17 cellular contexts compared by ENCODE assay signal in the genomic region with DNA sequence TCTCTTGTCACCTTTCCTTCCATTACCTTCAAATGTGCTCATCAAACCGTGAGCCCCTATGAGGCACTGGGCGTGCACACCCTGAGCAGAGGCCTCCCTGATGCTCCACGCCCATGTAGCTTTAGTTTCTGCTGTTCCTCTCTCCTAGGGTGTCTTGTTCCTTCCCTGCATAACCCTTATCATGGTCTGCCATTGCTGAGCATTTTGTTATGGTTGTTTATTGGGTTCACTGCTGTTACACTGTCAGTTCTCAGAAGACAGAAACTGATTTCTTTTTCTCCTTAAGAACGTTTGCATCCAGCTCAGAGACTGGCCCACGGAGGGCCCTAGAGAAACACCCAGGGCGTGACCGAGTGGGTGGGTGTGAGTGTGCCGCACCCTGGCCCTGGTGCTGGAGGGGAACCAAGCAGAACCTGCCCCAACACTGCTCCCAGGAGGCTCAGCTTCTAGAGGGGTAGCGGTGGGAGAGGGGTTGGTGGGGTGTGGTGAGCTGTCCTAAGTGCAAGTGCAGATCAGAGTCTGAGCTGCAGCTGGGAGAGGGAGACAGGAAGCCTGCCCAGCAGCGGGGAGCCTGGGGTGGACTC.
DNase-seq lines count a peak whose midpoint lies in the region; ATAC-seq, FAIRE-seq and TF ChIP-seq lines count a peak whose summit lies in the region.
"Had no signal": no experiment of that assay in that cellular context is flagged by ENCODE, and none has a peak within 500 bp of the region (broad histone marks: within the 10 kb centered on the region; RNA-seq: fewer than 3 reads in every experiment).

No MANE protein-coding gene starts in this region.

- no peak for ATAC-seq in right cardiac atrium
- peak; percentile 55 for ATAC-seq in GM12878
- peak; percentile 92 for ATAC-seq in naive B cell (ENCODE audit: low read depth in 2 of 2)
- ATAC-seq in HG02840 (IDR thresholded peaks at IDR 0.05; ENCODE audit: low FRiP score, unreplicated experiment) = no peak

- H3K36me3 ChIP-seq in GM12878 (ENCODE audit: control insufficient read depth in 2 of 2, insufficient read depth in 2 of 2, low read length in 1 of 2) = no peaks in the 10 kb centered on the region

- H3K4me1 ChIP-seq in right cardiac atrium (ENCODE audit: control insufficient read depth, insufficient read depth, low read length) (no peaks in the 10 kb centered on the region), GM12878 (ENCODE audit: control insufficient read depth, insufficient read depth, low read length) (no peaks in the 10 kb centered on the region)
- H3K4me1 ChIP-seq: Caco-2 had no signal

- H3K4me3 Mint-ChIP-seq in naive B cell = peak overlapping the region in 7 of 8 donors; percentile 6 to 83 (median 55)

- FAIRE-seq in GM12878 (lab: Jason Lieb, UNC) = no peak
- no peak for FAIRE-seq in HTR-8/SVneo (lab: Jason Lieb, UNC)
- FAIRE-seq: G401.6, H54, RCC 7860 had no signal

- H3K4me1 Mint-ChIP-seq in naive B cell = peaks cover 15 to 37% (median 15%) of the 10 kb centered on the region in 3 donors

- H3K79me2 ChIP-seq in GM12878 (ENCODE audit: control insufficient read depth, insufficient read depth, low read length) = no peaks in the 10 kb centered on the region

- POLR2A ChIA-PET in GM12878 (lab: Charles Lee) = no interaction called here

- no peaks in the 10 kb centered on the region for H3K36me3 Mint-ChIP-seq in naive B cell

- no peak for TF ChIP-seq RAD21 in GM12878 (IDR thresholded peaks at IDR 0.05; ENCODE audit: insufficient read depth, low read depth, low read length)

- no peak for TF ChIP-seq EP300 in GM12878 (IDR thresholded peaks at IDR 0.05; ENCODE audit: borderline replicate concordance in 1 of 2, control insufficient read depth in 1 of 2, low read depth in 2 of 2, low read length in 2 of 2)

- H3K9me3 ChIP-seq in right cardiac atrium (ENCODE audit: control insufficient read depth, low read length) = no peaks in the 10 kb centered on the region
- H3K9me3 ChIP-seq in GM12878 (replicated peaks; ENCODE audit: control insufficient read depth, insufficient read depth, low read length) = no peaks in the 10 kb centered on the region
- H3K9me3 ChIP-seq: Caco-2 had no signal

- SMC1A ChIA-PET in GM12878 (lab: Charles Lee; ENCODE audit: uncharacterized antibody, unreplicated experiment) = interaction anchor here (1.0 kb wide), 1 partner anchor 86 kb away, joined by 3 read pairs; no protein-coding TSS in a partner anchor

- H3K27me3 ChIP-seq in right cardiac atrium (ENCODE audit: control insufficient read depth, insufficient read depth) (no peaks in the 10 kb centered on the region), GM12878 (replicated peaks in 1 of 2; ENCODE audit: control insufficient read depth in 2 of 2, insufficient read depth in 2 of 2, low read length in 1 of 2) (no peaks in the 10 kb centered on the region)

- no peak overlapping the region for H3K9ac ChIP-seq in GM12878 (ENCODE audit: control insufficient read depth, insufficient read depth, low read length)

- no peak for TF ChIP-seq POLR2A in GM12878 (IDR thresholded peaks at IDR 0.05; ENCODE audit: low read depth, low read length)

- peak; percentile 17 for DNase-seq in cardiac septum (ENCODE audit: low spot score)
- no peak for DNase-seq in right cardiac atrium
- no peak for DNase-seq in GM12878 (ENCODE audit: low read depth, low spot score)
- DNase-seq in naive B cell = no peak
- DNase-seq in dermis blood vessel endothelial cell = no peak
- DNase-seq in NCI-H1105 (lab: John Stamatoyannopoulos, UW) = no peak
- no peak for DNase-seq in HTR-8/SVneo (ENCODE audit: insufficient read length, low spot score)
- DNase-seq: Caco-2, MV-4-11, NCI-H1436, NCI-H2029 treated with DMSO at 0.1 percent for 48 hours, NCI-H510A treated with DMSO at 0.1 percent for 48 hours, SHP77 had no signal

- H3K4me3 ChIP-seq in right cardiac atrium (ENCODE audit: low read length) (no peak overlapping the region), GM12878 (no peak overlapping the region)

- H2AFZ ChIP-seq in GM12878 (ENCODE audit: control insufficient read depth, low read depth, low read length) = no peak overlapping the region

- RAD21 ChIA-PET in GM12878 (lab: Charles Lee; ENCODE audit: unreplicated experiment) = interaction anchor here (1.6 to 2.0 kb wide), 2 partner anchors 61 to 150 kb away, joined by 3 to 7 read pairs; partner anchors contain the start of gene URI1

- BruUV-seq in GM12878 (replicated peaks; lab: Mats Ljungman, UMichigan) = no TSS peak

- H3K27ac ChIP-seq in right cardiac atrium (ENCODE audit: low read length) (no peak overlapping the region), GM12878 (ENCODE audit: control insufficient read depth, insufficient read depth) (no peak overlapping the region)

- peaks cover 2 to 9% (median 6%) of the 10 kb centered on the region in 3 donors for H3K27me3 Mint-ChIP-seq in naive B cell

- intact Hi-C loops in cardiac septum (cut with DNase I) = no loop called here
- intact Hi-C loops in right cardiac atrium (cut with DNase I) = no loop called here
- intact Hi-C loops in GM12878 (cut with micrococcal nuclease; ENCODE audit: unreplicated experiment) = no loop called here

- H4K20me1 ChIP-seq in GM12878 (ENCODE audit: control insufficient read depth, insufficient read depth) = no peaks in the 10 kb centered on the region

- WGBS in right cardiac atrium = 65% methylated on average over 10 of the region's 10 CpGs
- WGBS in GM12878 (ENCODE audit: insufficient coverage, insufficient replicate concordance, low lambda C conversion rate, missing lambda C conversion rate) = 2% methylated on average over 9 of the region's 10 CpGs

- peak overlapping the region in 5 of 6 donors; percentile 1 to 76 (median 45) for H3K27ac Mint-ChIP-seq in naive B cell

- no peaks in the 10 kb centered on the region for H3K9me3 Mint-ChIP-seq in naive B cell

- TF ChIP-seq CTCF in GM12878 (IDR thresholded peaks at IDR 0.05 in 2 of 3, conservative IDR thresholded peaks at IDR 0.05 in 1 of 3; ENCODE audit: control insufficient read depth in 2 of 3, extremely low read depth in 1 of 3, insufficient read depth in 1 of 3, low read depth in 3 of 3, low read length in 3 of 3) = no peak

- CTCF ChIA-PET in GM12878 (lab: Yijun Ruan, JAX) = interaction anchor here (1.0 kb wide), 1 partner anchor 150 kb away, joined by 3 read pairs; no protein-coding TSS in a partner anchor

- in situ Hi-C loops in GM12878 (cut with MboI) = loop anchor here (10.0 kb wide), 1 partner anchor 774 kb away; no protein-coding TSS in a partner anchor

- no peak overlapping the region for H3K4me2 ChIP-seq in GM12878 (ENCODE audit: control insufficient read depth, insufficient read depth)

TF ChIP-seq in GM12878, 131 proteins besides CTCF, POLR2A, EP300 and RAD21 (continues in another document):
- no peak for TF ChIP-seq RFX5 (IDR thresholded peaks at IDR 0.05; ENCODE audit: low read depth, low read length)
- TF ChIP-seq POU2F2 (IDR thresholded peaks at IDR 0.05; ENCODE audit: borderline replicate concordance, low read depth, low read length) = no peak
- TF ChIP-seq, protein P1, sequence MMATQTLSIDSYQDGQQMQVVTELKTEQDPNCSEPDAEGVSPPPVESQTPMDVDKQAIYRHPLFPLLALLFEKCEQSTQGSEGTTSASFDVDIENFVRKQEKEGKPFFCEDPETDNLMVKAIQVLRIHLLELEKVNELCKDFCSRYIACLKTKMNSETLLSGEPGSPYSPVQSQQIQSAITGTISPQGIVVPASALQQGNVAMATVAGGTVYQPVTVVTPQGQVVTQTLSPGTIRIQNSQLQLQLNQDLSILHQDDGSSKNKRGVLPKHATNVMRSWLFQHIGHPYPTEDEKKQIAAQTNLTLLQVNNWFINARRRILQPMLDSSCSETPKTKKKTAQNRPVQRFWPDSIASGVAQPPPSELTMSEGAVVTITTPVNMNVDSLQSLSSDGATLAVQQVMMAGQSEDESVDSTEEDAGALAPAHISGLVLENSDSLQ (IDR thresholded peaks at IDR 0.05) = no peak
- TF ChIP-seq ZNF207 (IDR thresholded peaks at IDR 0.05; ENCODE audit: borderline replicate concordance) = no peak
- no peak for TF ChIP-seq ZNF592 (IDR thresholded peaks at IDR 0.05)
- no peak for TF ChIP-seq FOXM1 (IDR thresholded peaks at IDR 0.05; ENCODE audit: low read depth, low read length)
- TF ChIP-seq SREBF1 (IDR thresholded peaks at IDR 0.05; ENCODE audit: low read length) = no peak
- no peak for TF ChIP-seq NBN (IDR thresholded peaks at IDR 0.05)
- no peak for TF ChIP-seq ASH2L (IDR thresholded peaks at IDR 0.05; ENCODE audit: borderline replicate concordance, low read depth)

Comparison
In these comparisons a context has a peak if more than half of its experiments do, and no peak if none do; other contexts are left out.
1. ATAC-seq: peak in GM12878 (single experiment) and naive B cell (2 of 2); none in right cardiac atrium (0 of 2) and HG02840 (single experiment).